12 cellular contexts compared by ENCODE assay signal in genomic region chr2:1781291-1782080, GRCh38. TPM values are rescaled to one million over a fixed set of nuclear protein-coding genes. Genes with fewer than 3 reads are reported as not detected.
DNase-seq lines count a peak whose midpoint lies in the region; ATAC-seq lines count a peak whose summit lies in the region.
"Had no signal": no experiment of that assay in that cellular context is flagged by ENCODE, and none has a peak within 500 bp of the region (broad histone marks: within the 10 kb centered on the region; RNA-seq: fewer than 3 reads in every experiment).

No MANE protein-coding gene starts in this region.

- no peak overlapping the region for H2AK5ac ChIP-seq in mesenchymal stem cell (ENCODE audit: low read length, severe bottlenecking)

- no peak overlapping the region for H4K8ac ChIP-seq in mesenchymal stem cell (ENCODE audit: low read length)

- ATAC-seq in GM19328 (IDR thresholded peaks at IDR 0.05; ENCODE audit: unreplicated experiment) = no peak
- no peak for ATAC-seq in HG03108 (IDR thresholded peaks at IDR 0.05; ENCODE audit: unreplicated experiment)

- 72% methylated on average over 16 of the region's 16 CpGs for WGBS in mesenchymal stem cell

- no peak overlapping the region for H2BK5ac ChIP-seq in mesenchymal stem cell (ENCODE audit: low read depth, low read length, poor library complexity, severe bottlenecking)

- H3K4ac ChIP-seq in mesenchymal stem cell (ENCODE audit: low read depth in 1 of 2, low read length in 2 of 2) = no peak overlapping the region

- H3K27ac ChIP-seq in mesenchymal stem cell (ENCODE audit: low read length, poor library complexity, severe bottlenecking) = no peak overlapping the region
- H3K27ac ChIP-seq: cardiac muscle cell, SK-N-MC had no signal

- no peak overlapping the region for H3K9ac ChIP-seq in mesenchymal stem cell (ENCODE audit: low read length)

- no peaks in the 10 kb centered on the region for H3K79me1 ChIP-seq in mesenchymal stem cell (replicated peaks; ENCODE audit: low read length, poor library complexity, severe bottlenecking)

- H3K4me2 ChIP-seq in mesenchymal stem cell (ENCODE audit: low read length, poor library complexity, severe bottlenecking) = no peak overlapping the region

- H3K27me3 ChIP-seq in mesenchymal stem cell (ENCODE audit: control insufficient read depth in 1 of 2, insufficient read depth in 1 of 2, low read length in 2 of 2) = peaks cover 23 to 62% of the 10 kb centered on the region in 2 experiments
- H3K27me3 ChIP-seq: cardiac muscle cell had no signal

- H2BK120ac ChIP-seq in mesenchymal stem cell (ENCODE audit: low read depth, low read length) = no peak overlapping the region

- H2AFZ ChIP-seq in mesenchymal stem cell (ENCODE audit: low read depth, low read length) = no peak overlapping the region

- H2BK12ac ChIP-seq in mesenchymal stem cell (ENCODE audit: low read length in 2 of 2) = no peak overlapping the region

- H3K23ac ChIP-seq in mesenchymal stem cell (ENCODE audit: low read length in 2 of 2) = no peak overlapping the region

- no peak overlapping the region for H4K91ac ChIP-seq in mesenchymal stem cell (ENCODE audit: low read length)

- DNase-seq in activated effector memory CD4-positive, alpha-beta T cell treated with anti-CD3 and anti-CD28 coated beads, Interleukin-2, amount 50 U/mL, for 16 hours = peak; percentile 69
- DNase-seq in activated effector memory CD4-positive, alpha-beta T cell treated with Interleukin-2 at 50 U/mL for 16 hours = no peak
- DNase-seq in activated T-cell treated with anti-CD3 and anti-CD28 coated beads for 24 hours (ENCODE audit: low read depth) = peak; percentile 19
- peak; percentile 18 for DNase-seq in mesenchymal stem cell
- peak; percentile 39 for DNase-seq in stimulated activated CD8-positive, alpha-beta memory T cell treated with anti-CD3 and anti-CD28 coated beads, Interleukin-4, amount 100 ng/mL, for 24 hours (ENCODE audit: low read depth)
- no peak for DNase-seq in NCI-H2081 (lab: John Stamatoyannopoulos, UW)
- DNase-seq: EL, NCI-H748 treated with DMSO at 0.1 percent for 48 hours had no signal

- no peak overlapping the region for H2BK15ac ChIP-seq in mesenchymal stem cell (ENCODE audit: low read depth, poor library complexity, severe bottlenecking)

- no peak overlapping the region for H3K18ac ChIP-seq in mesenchymal stem cell (ENCODE audit: low read depth in 1 of 2, low read length in 2 of 2)

- no peaks in the 10 kb centered on the region for H3K36me3 ChIP-seq in mesenchymal stem cell (ENCODE audit: control insufficient read depth in 1 of 2, insufficient read depth in 2 of 2, low read depth in 1 of 2, low read length in 2 of 2)
- H3K36me3 ChIP-seq: cardiac muscle cell had no signal

- H3K4me1 ChIP-seq in mesenchymal stem cell (ENCODE audit: control insufficient read depth, insufficient read depth, low read depth, low read length) = no peaks in the 10 kb centered on the region

- H3K4me3 ChIP-seq in mesenchymal stem cell (ENCODE audit: insufficient read depth in 1 of 2, low read depth in 1 of 2, low read length in 2 of 2) = no peak overlapping the region
- H3K4me3 ChIP-seq: cardiac muscle cell, SK-N-MC had no signal

- no peaks in the 10 kb centered on the region for H3K9me3 ChIP-seq in mesenchymal stem cell (ENCODE audit: control insufficient read depth, low read length)

- H3K14ac ChIP-seq in mesenchymal stem cell (ENCODE audit: low read length in 2 of 2) = no peak overlapping the region

RNA-seq across cellular contexts. Expression of gene PXDN, which starts 37.2 kb away (rescaled TPM):
- polyA plus RNA-seq in mesenchymal stem cell (2013, experiment 1 of 2) = 621 TPM
- 614 TPM for polyA plus RNA-seq in mesenchymal stem cell (2013, experiment 2 of 2)

Comparison
In these comparisons a context has a peak if more than half of its experiments do, and no peak if none do; other contexts are left out.
1. DNase-seq: peak in activated effector memory CD4-positive, alpha-beta T cell treated with anti-CD3 and anti-CD28 coated beads, Interleukin-2, amount 50 U/mL, for 16 hours (single experiment), activated T-cell treated with anti-CD3 and anti-CD28 coated beads for 24 hours (single experiment), mesenchymal stem cell (single experiment) and stimulated activated CD8-positive, alpha-beta memory T cell treated with anti-CD3 and anti-CD28 coated beads, Interleukin-4, amount 100 ng/mL, for 24 hours (single experiment); none in activated effector memory CD4-positive, alpha-beta T cell treated with Interleukin-2 at 50 U/mL for 16 hours (single experiment) and NCI-H2081 (0 of 2).